Comparison of ENCODE assay signal across 10 cellular contexts in the genomic region with DNA sequence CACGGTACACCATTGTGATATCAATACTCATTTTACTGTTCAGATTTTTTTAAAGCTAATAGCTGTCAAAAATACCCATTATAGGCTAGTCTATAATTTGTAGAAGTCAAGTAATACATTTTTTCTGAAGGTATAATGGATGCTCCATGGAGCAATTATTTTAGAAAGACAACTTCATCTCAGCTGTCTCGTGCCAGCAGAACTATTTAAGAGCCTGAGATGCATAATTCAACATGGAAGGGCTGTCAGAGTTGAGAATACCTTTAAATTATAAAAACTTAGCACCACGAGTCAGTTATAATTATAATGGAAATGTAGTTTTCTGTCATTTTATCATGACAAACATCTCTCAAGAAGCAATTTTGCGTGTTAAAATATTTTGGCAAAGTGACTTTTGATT.
"Had no signal": no experiment of that assay in that cellular context is flagged by ENCODE, and none has a peak within 500 bp of the region (broad histone marks: within the 10 kb centered on the region; RNA-seq: fewer than 3 reads in every experiment).

No MANE protein-coding gene starts in this region.

- H3K27ac ChIP-seq: VCaP, WERI-Rb-1 had no signal

- ATAC-seq: activated CD4-positive, alpha-beta T cell treated with anti-CD3 and anti-CD28 coated beads for 36 hours; activated CD4-positive, CD25-positive, alpha-beta regulatory T cell treated with anti-CD3 and anti-CD28 coated beads, Interleukin-2, amount 50 U/mL, for 24 hours; activated CD8-positive, alpha-beta memory T cell treated with anti-CD3 and anti-CD28 coated beads, Interleukin-2, amount 10 ng/mL, durations not matched to agents 7 days and 5 days; activated CD8-positive, alpha-beta T cell treated with anti-CD3 and anti-CD28 coated beads for 36 hours; activated CD8-positive, alpha-beta T cell treated with anti-CD3 and anti-CD28 coated beads, Interleukin-2, amount 10 ng/mL, durations not matched to agents 7 days and 5 days; T-cell; T-helper 17 cell; WTC11 had no signal

- H3K36me3 ChIP-seq: WERI-Rb-1 had no signal
